ENCODE assay signal across 7 cellular contexts in genomic region chr6:146803167-146803566, GRCh38.
DNase-seq lines count a peak whose midpoint lies in the region; ATAC-seq, FAIRE-seq and TF ChIP-seq lines count a peak whose summit lies in the region.
"Not testable (repeated sequence)": the region's sequence is repeated elsewhere in the genome, so short reads cannot be mapped to it uniquely, and the experiment has no call there.

No MANE protein-coding gene starts in this region.

- H3K4me3 ChIP-seq in Loucy (ENCODE audit: low read length, poor library complexity, severe bottlenecking); neuronal stem cell (ENCODE audit: low read length in 2 of 2); smooth muscle cell: not testable (repeated sequence)
- peak overlapping the region; percentile 23 for H3K4me3 ChIP-seq in adipocyte (ENCODE audit: low read length)
- H3K4me3 ChIP-seq in endocrine pancreas (ENCODE audit: control insufficient read depth, insufficient read depth, low read length) = peak overlapping the region; percentile 29
- peak overlapping the region; percentile 6 for H3K4me3 ChIP-seq in upper lobe of right lung

- not testable (repeated sequence) for H4K8ac ChIP-seq in neuronal stem cell (ENCODE audit: low read depth, low read length)

- H3K36me3 ChIP-seq in Loucy (ENCODE audit: insufficient read depth, low read length); adipocyte (ENCODE audit: control insufficient read depth, insufficient read depth, low read length, severe bottlenecking); endocrine pancreas (ENCODE audit: control insufficient read depth, insufficient read depth, low read length); neuronal stem cell (replicated peaks in 1 of 2; ENCODE audit: control insufficient read depth in 2 of 2, insufficient read depth in 2 of 2, low read length in 2 of 2); smooth muscle cell (ENCODE audit: low read depth); upper lobe of right lung: not testable (repeated sequence)

- not testable (repeated sequence) for H3K79me2 ChIP-seq in Loucy (ENCODE audit: insufficient read depth, low read length); smooth muscle cell (ENCODE audit: low read depth)

- H3F3A ChIP-seq in Loucy (ENCODE audit: low read depth); smooth muscle cell (ENCODE audit: low read depth): not testable (repeated sequence)

- H2AFZ ChIP-seq in Loucy (ENCODE audit: low read length) = 0 out of 2 replicates have a peak overlapping the region, but pooled peaks have one; percentile 42
- H2AFZ ChIP-seq in neuronal stem cell (ENCODE audit: low read length) = peak overlapping the region; percentile 17
- H2AFZ ChIP-seq in smooth muscle cell (ENCODE audit: low read depth) = peak overlapping the region; percentile 2

- not testable (repeated sequence) for H2BK120ac ChIP-seq in neuronal stem cell (ENCODE audit: low read depth, low read length)

- H3K14ac ChIP-seq in neuronal stem cell (ENCODE audit: low read length) = not testable (repeated sequence)

- not testable (repeated sequence) for DNase-seq in GM12892 (ENCODE audit: insufficient read length); adipocyte (ENCODE audit: low read depth); neuronal stem cell (ENCODE audit: low spot score); smooth muscle cell (lab: John Stamatoyannopoulos, UW; ENCODE audit: unreplicated experiment); upper lobe of right lung

- not testable (repeated sequence) for H2BK12ac ChIP-seq in neuronal stem cell (ENCODE audit: low read length)

- intact Hi-C loops in upper lobe of right lung (cut with DNase I) = not testable (repeated sequence)

- not testable (repeated sequence) for TF ChIP-seq POLR2A in GM12892 (IDR thresholded peaks at IDR 0.05; ENCODE audit: low read depth, low read length)

- FAIRE-seq in GM12892 (lab: Jason Lieb, UNC) = peak; percentile 73

- no CpG with 5 or more reads among the region's 3 CpGs for WGBS in neuronal stem cell (ENCODE audit: extremely low coverage in 2 of 2, insufficient read length in 2 of 2, insufficient replicate concordance in 1 of 2), 2 donors
- 87% methylated on average over 3 of the region's 3 CpGs for WGBS in smooth muscle cell (ENCODE audit: low lambda C conversion rate)

- H3K27me3 ChIP-seq in Loucy (ENCODE audit: insufficient read depth, low read length, poor library complexity, severe bottlenecking); adipocyte (replicated peaks; ENCODE audit: control insufficient read depth, insufficient read depth, low read length); endocrine pancreas (ENCODE audit: control insufficient read depth, insufficient read depth, low read length); neuronal stem cell (ENCODE audit: control insufficient read depth in 3 of 3, insufficient read depth in 3 of 3, low read depth in 1 of 3, low read length in 3 of 3); smooth muscle cell (ENCODE audit: low read depth); upper lobe of right lung: not testable (repeated sequence)

- H3K4me1 ChIP-seq in Loucy (ENCODE audit: insufficient read depth, low read length, poor library complexity, severe bottlenecking); adipocyte (ENCODE audit: control insufficient read depth, insufficient read depth, low read length); endocrine pancreas (ENCODE audit: control insufficient read depth, insufficient read depth, low read length); neuronal stem cell (ENCODE audit: control insufficient read depth in 2 of 2, insufficient read depth in 1 of 2, low read depth in 1 of 2, low read length in 2 of 2); smooth muscle cell (ENCODE audit: low read depth); upper lobe of right lung: not testable (repeated sequence)

- H2BK15ac ChIP-seq in neuronal stem cell (ENCODE audit: low read length) = not testable (repeated sequence)

- H3K4ac ChIP-seq in neuronal stem cell (ENCODE audit: low read length) = not testable (repeated sequence)

- H3K4me2 ChIP-seq in Loucy (ENCODE audit: low read depth, low read length, poor library complexity, severe bottlenecking); neuronal stem cell (ENCODE audit: insufficient read depth, low read length, poor library complexity, severe bottlenecking); smooth muscle cell: not testable (repeated sequence)

- not testable (repeated sequence) for ATAC-seq in upper lobe of right lung

- not testable (repeated sequence) for H3K9me2 ChIP-seq in Loucy (replicated peaks; ENCODE audit: low read depth, low read length)

- H3K23ac ChIP-seq in neuronal stem cell (ENCODE audit: low read depth, low read length, poor library complexity) = not testable (repeated sequence)

- H3K9ac ChIP-seq in Loucy (ENCODE audit: low read depth, low read length, poor library complexity, severe bottlenecking); endocrine pancreas (ENCODE audit: control insufficient read depth, insufficient read depth, low read length); neuronal stem cell (ENCODE audit: low read depth, low read length, poor library complexity); smooth muscle cell (ENCODE audit: low read depth): not testable (repeated sequence)
- peak overlapping the region; percentile 39 for H3K9ac ChIP-seq in adipocyte (ENCODE audit: low read length)

- H2AK5ac ChIP-seq in neuronal stem cell (ENCODE audit: low read depth, low read length) = not testable (repeated sequence)

- H4K20me1 ChIP-seq in Loucy (ENCODE audit: insufficient read depth, low read length, poor library complexity, severe bottlenecking); smooth muscle cell (ENCODE audit: low read depth): not testable (repeated sequence)

- TF ChIP-seq CTCF in Loucy (conservative IDR thresholded peaks at IDR 0.05; ENCODE audit: low read length); smooth muscle cell (IDR thresholded peaks at IDR 0.05; ENCODE audit: borderline replicate concordance, insufficient read depth, poor library complexity, severe bottlenecking); upper lobe of right lung (IDR thresholded peaks at IDR 0.05): not testable (repeated sequence)

- H3K27ac ChIP-seq in neuronal stem cell (replicated peaks; ENCODE audit: low read length); smooth muscle cell (ENCODE audit: low read depth); upper lobe of right lung: not testable (repeated sequence)

- H3K79me1 ChIP-seq in neuronal stem cell (ENCODE audit: low read depth, low read length) = not testable (repeated sequence)

- H3K18ac ChIP-seq in neuronal stem cell (ENCODE audit: low read length) = not testable (repeated sequence)

- H3K9me3 ChIP-seq in Loucy (ENCODE audit: insufficient read depth, low read depth, low read length); adipocyte (ENCODE audit: control insufficient read depth, low read length); endocrine pancreas (ENCODE audit: control insufficient read depth, low read length); neuronal stem cell (replicated peaks in 1 of 2; ENCODE audit: control insufficient read depth in 2 of 2, insufficient read depth in 1 of 2, low read depth in 1 of 2, low read length in 2 of 2); smooth muscle cell (replicated peaks; ENCODE audit: low read depth); upper lobe of right lung: not testable (repeated sequence)

- H4K91ac ChIP-seq in neuronal stem cell (ENCODE audit: low read depth, low read length, poor library complexity) = not testable (repeated sequence)

- H2BK5ac ChIP-seq in neuronal stem cell (ENCODE audit: low read length) = not testable (repeated sequence)
